ENCODE assay signal across 8 cellular contexts in genomic region chr1:167936068-167936929, GRCh38.
A peak's percentile ranks its signal among the peaks of the same experiment; 100 is the strongest.
DNase-seq lines count a peak whose midpoint lies in the region; ATAC-seq lines count a peak whose summit lies in the region.

Gene DCAF6 (plus strand): TSS chr1:167936683. CDS start chr1:167936912, 229 bp downstream.

- DNase-seq in NCI-H748 (lab: John Stamatoyannopoulos, UW; ENCODE audit: unreplicated experiment) (peak; percentile 99), dedifferentiated amniotic fluid mesenchymal stem cell (ENCODE audit: extremely low spot score) (peak; percentile 97), left kidney (ENCODE audit: low read depth, low spot score) (peak; percentile 99)
- DNase-seq in activated CD4-positive, alpha-beta T cell treated with anti-CD3 and anti-CD28 coated beads, Interleukin-2, amount 50 U/mL, for 1 hour = peak; percentile 96
- peak; percentile 93 to 95 for DNase-seq in stimulated activated CD4-positive, alpha-beta T cell treated with anti-CD3 and anti-CD28 coated beads, Interleukin-2, amount 100 ng/mL, for 24 hours

- H4K20me1 ChIP-seq in BLaER1 treated with 17β-estradiol and CSF1 and Interleukin-3, amounts not matched to agents 10 nM and 100 nM = peaks cover 0 to 35% (median 0%) of the 10 kb centered on the region in 11 experiments; a peak in 8 of 22 replicates

- no peaks in the 10 kb centered on the region for H3K9me3 ChIP-seq in BLaER1 treated with 17β-estradiol and CSF1 and Interleukin-3, amounts not matched to agents 10 nM and 100 nM (replicated peaks in 1 of 11)

- peaks cover 0 to under 1% (median 0%) of the 10 kb centered on the region in 11 experiments; a peak in 2 of 22 replicates for H3K36me3 ChIP-seq in BLaER1 treated with 17β-estradiol and CSF1 and Interleukin-3, amounts not matched to agents 10 nM and 100 nM

- ATAC-seq in GM19351 (IDR thresholded peaks at IDR 0.05; ENCODE audit: unreplicated experiment) = peak; percentile 73
- peak; percentile 73 for ATAC-seq in HG03521 (IDR thresholded peaks at IDR 0.05; ENCODE audit: unreplicated experiment)

- H3K4me1 ChIP-seq in BLaER1 treated with 17β-estradiol and CSF1 and Interleukin-3, amounts not matched to agents 10 nM and 100 nM = peaks cover 18 to 40% (median 30%) of the 10 kb centered on the region in 10 experiments

- peak within 1 kb of the TSS; percentile 83 to 100 (median 91) for H3K4me3 ChIP-seq in BLaER1 treated with 17β-estradiol and CSF1 and Interleukin-3, amounts not matched to agents 10 nM and 100 nM

- peak within 1 kb of the TSS; percentile 83 to 98 (median 88) for H3K4me2 ChIP-seq in BLaER1 treated with 17β-estradiol and CSF1 and Interleukin-3, amounts not matched to agents 10 nM and 100 nM

- peak within 1 kb of the TSS; percentile 84 to 97 (median 93) for H3K9ac ChIP-seq in BLaER1 treated with 17β-estradiol and CSF1 and Interleukin-3, amounts not matched to agents 10 nM and 100 nM

- peak within 1 kb of the TSS; percentile 85 to 99 (median 96) for H3K27ac ChIP-seq in BLaER1 treated with 17β-estradiol and CSF1 and Interleukin-3, amounts not matched to agents 10 nM and 100 nM

- H3K27me3 ChIP-seq in BLaER1 treated with 17β-estradiol and CSF1 and Interleukin-3, amounts not matched to agents 10 nM and 100 nM = no peaks in the 10 kb centered on the region

Comparison
In these comparisons a context has a peak if more than half of its experiments do, and no peak if none do; other contexts are left out.
1. Peak in every context shown above with its lines: DNase-seq, ATAC-seq, H3K4me3 ChIP-seq and H3K27ac ChIP-seq.